15 cellular contexts compared by ENCODE assay signal in the genomic region with DNA sequence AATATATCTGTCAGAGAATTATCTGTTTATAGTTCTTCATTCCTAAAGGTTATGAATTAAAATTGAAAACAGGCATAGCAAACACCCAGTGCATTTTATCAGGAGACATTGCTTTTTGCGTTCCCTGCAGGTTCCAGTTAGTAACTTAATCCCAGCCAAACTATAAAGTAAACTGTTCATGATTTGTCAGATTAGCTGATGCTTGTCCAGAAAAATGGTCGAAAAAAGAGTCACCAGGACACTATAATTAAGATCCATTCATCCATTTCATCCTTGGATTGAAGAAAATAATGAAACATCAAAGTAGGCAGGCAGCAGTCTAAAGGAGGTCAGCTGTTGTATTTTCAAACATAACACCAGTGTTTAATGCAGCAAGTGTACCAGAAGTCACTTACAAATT.
"Had no signal": no experiment of that assay in that cellular context is flagged by ENCODE, and none has a peak within 500 bp of the region (broad histone marks: within the 10 kb centered on the region; RNA-seq: fewer than 3 reads in every experiment).

No MANE protein-coding gene starts in this region.

- ATAC-seq: left lobe of liver; naive thymus-derived CD4-positive, alpha-beta T cell; psoas muscle; right cardiac atrium; stimulated activated memory B cell treated with anti-CD40 and anti-IgM and Interleukin-4, amounts not matched to agents 10 μg/mL and 1 μg/mL and 100 μg/mL, for 72 hours; stimulated activated naive CD8-positive, alpha-beta T cell treated with anti-CD3 and anti-CD28 coated beads, Interleukin-15, Interleukin-2, amounts not matched to agents 100 U/mL and 50 U/mL, for 24 hours had no signal

- DNase-seq: dorsolateral prefrontal cortex; effector CD4-positive, alpha-beta T cell; head of caudate nucleus; naive thymus-derived CD4-positive, alpha-beta T cell; psoas muscle; right cardiac atrium; sigmoid colon; stimulated activated CD4-positive, alpha-beta T cell treated with anti-CD3 and anti-CD28 coated beads, Interleukin-4, amount 100 ng/mL, for 4 hours; stimulated activated naive CD8-positive, alpha-beta T cell treated with anti-CD3 and anti-CD28 coated beads, Interleukin-15, Interleukin-2, amounts not matched to agents 100 U/mL and 50 U/mL, for 24 hours; substantia nigra; testis; tibial artery; upper lobe of left lung had no signal
